In genomic region chr6:3031857-3032256, GRCh38 we compare ENCODE assay signal across 13 cellular contexts. TPM values are rescaled to one million over a fixed set of nuclear protein-coding genes. Genes with fewer than 3 reads are reported as not detected.
DNase-seq lines count a peak whose midpoint lies in the region; ATAC-seq and TF ChIP-seq lines count a peak whose summit lies in the region.
"Had no signal": no experiment of that assay in that cellular context is flagged by ENCODE, and none has a peak within 500 bp of the region (broad histone marks: within the 10 kb centered on the region; RNA-seq: fewer than 3 reads in every experiment).

No MANE protein-coding gene starts in this region.

- BruUV-seq in A673 (replicated peaks; lab: Mats Ljungman, UMichigan): no TSS peak

- POLR2A ChIA-PET in activated CD4-positive, alpha-beta T cell treated with anti-CD3 and anti-CD28 coated beads for 36 hours (lab: Charles Lee): no interaction called here
- POLR2A ChIA-PET in naive thymus-derived CD4-positive, alpha-beta T cell (lab: Charles Lee): interaction anchor here (0.7 to 2.0 kb wide), 4 partner anchors 14 to 31 kb away, joined by 3 to 12 read pairs (median 7); no protein-coding TSS in a partner anchor
- POLR2A ChIA-PET in A673 (lab: Charles Lee; ENCODE audit: low non-redundant PET): no interaction called here

- no peaks in the 10 kb centered on the region for H3K9me2 ChIP-seq in SU-DHL-6 (replicated peaks; ENCODE audit: insufficient read depth, low read length)

- H3K27ac ChIP-seq in KMS-11 (peak overlapping the region; percentile 70), SU-DHL-6 (ENCODE audit: low read depth, low read length) (peak overlapping the region; percentile 27), A673 (ENCODE audit: low read depth, low read length, poor library complexity, severe bottlenecking) (no peak overlapping the region)
- H3K27ac ChIP-seq in naive thymus-derived CD4-positive, alpha-beta T cell (ENCODE audit: low read depth, low read length): no peak overlapping the region
- no peak overlapping the region for H3K27ac ChIP-seq in effector memory CD4-positive, alpha-beta T cell (ENCODE audit: insufficient read depth, low read length, poor library complexity, severe bottlenecking)
- H3K27ac ChIP-seq: neutrophil, spleen had no signal

- H3K27me3 ChIP-seq in KMS-11 (ENCODE audit: insufficient read depth, low read depth) (no peaks in the 10 kb centered on the region), SU-DHL-6 (ENCODE audit: low read length) (no peaks in the 10 kb centered on the region), A673 (replicated peaks; ENCODE audit: insufficient read depth, low read depth, low read length, poor library complexity) (no peaks in the 10 kb centered on the region)
- H3K27me3 ChIP-seq in naive thymus-derived CD4-positive, alpha-beta T cell (ENCODE audit: control insufficient read depth in 2 of 2, insufficient read depth in 2 of 2, low read length in 2 of 2): no peaks in the 10 kb centered on the region
- no peaks in the 10 kb centered on the region for H3K27me3 ChIP-seq in effector memory CD4-positive, alpha-beta T cell (replicated peaks; ENCODE audit: control insufficient read depth, insufficient read depth, low read length, poor library complexity, severe bottlenecking)
- H3K27me3 ChIP-seq: neutrophil, spleen had no signal

- peak overlapping the region; percentile 49; the same call in 1 of the 2 replicates for H2AFZ ChIP-seq in KMS-11 (ENCODE audit: low read depth)
- no peak overlapping the region for H2AFZ ChIP-seq in SU-DHL-6 (ENCODE audit: low read depth, low read length, severe bottlenecking)

- peak; percentile 17; the same call in 1 of the 2 replicates for TF ChIP-seq CTCF in KMS-11 (conservative IDR thresholded peaks at IDR 0.05; ENCODE audit: low read depth, low read length)
- peak; percentile 94 for TF ChIP-seq CTCF in SU-DHL-6 (IDR thresholded peaks at IDR 0.05; ENCODE audit: insufficient read depth, low read length, poor library complexity, severe bottlenecking)
- TF ChIP-seq CTCF in A673 (conservative IDR thresholded peaks at IDR 0.05; ENCODE audit: low read depth, low read length): no peak

- no peaks in the 10 kb centered on the region for H3K36me3 Mint-ChIP-seq in activated CD4-positive, alpha-beta T cell treated with anti-CD3 and anti-CD28 coated beads for 36 hours (ENCODE audit: low read depth)
- H3K36me3 Mint-ChIP-seq in naive thymus-derived CD4-positive, alpha-beta T cell: peaks cover 0 to 5% (median 0%) of the 10 kb centered on the region in 5 donors
- H3K36me3 Mint-ChIP-seq: activated naive CD8-positive, alpha-beta T cell treated with anti-CD3 and anti-CD28 coated beads for 36 hours had no signal

- intact Hi-C loops in activated CD4-positive, alpha-beta T cell treated with anti-CD3 and anti-CD28 coated beads for 36 hours (cut with DNase I, micrococcal nuclease): no loop called here
- intact Hi-C loops in naive thymus-derived CD4-positive, alpha-beta T cell (cut with micrococcal nuclease): loop anchor here in 1 of 2 donors (1.0 kb wide), 2 partner anchors 21 to 37 kb away; no protein-coding TSS in a partner anchor
- intact Hi-C loops in A673 (cut with micrococcal nuclease; ENCODE audit: unreplicated experiment): no loop called here

- H3F3A ChIP-seq in SU-DHL-6 (ENCODE audit: insufficient read depth): peaks cover 15% of the 10 kb centered on the region

- H3K79me2 ChIP-seq in KMS-11 (ENCODE audit: insufficient read depth, low read depth) (no peaks in the 10 kb centered on the region), SU-DHL-6 (ENCODE audit: insufficient read depth, low read length) (no peaks in the 10 kb centered on the region)

- ATAC-seq in activated CD4-positive, alpha-beta T cell treated with anti-CD3 and anti-CD28 coated beads for 36 hours: peak; percentile 49
- ATAC-seq in naive thymus-derived CD4-positive, alpha-beta T cell: peak; percentile 61
- ATAC-seq in GM21723 (IDR thresholded peaks at IDR 0.05; ENCODE audit: unreplicated experiment): no peak

- H3K4me3 Mint-ChIP-seq in activated CD4-positive, alpha-beta T cell treated with anti-CD3 and anti-CD28 coated beads for 36 hours: no peak overlapping the region
- H3K4me3 Mint-ChIP-seq in naive thymus-derived CD4-positive, alpha-beta T cell: no peak overlapping the region
- H3K4me3 Mint-ChIP-seq: activated naive CD8-positive, alpha-beta T cell treated with anti-CD3 and anti-CD28 coated beads for 36 hours had no signal

- H3K27me3 Mint-ChIP-seq in activated CD4-positive, alpha-beta T cell treated with anti-CD3 and anti-CD28 coated beads for 36 hours: peaks cover 3% of the 10 kb centered on the region
- peaks cover 0 to 46% (median 0%) of the 10 kb centered on the region in 5 donors for H3K27me3 Mint-ChIP-seq in naive thymus-derived CD4-positive, alpha-beta T cell
- H3K27me3 Mint-ChIP-seq: activated naive CD8-positive, alpha-beta T cell treated with anti-CD3 and anti-CD28 coated beads for 36 hours had no signal

- no peak overlapping the region for H3K27ac Mint-ChIP-seq in activated CD4-positive, alpha-beta T cell treated with anti-CD3 and anti-CD28 coated beads for 36 hours
- no peak overlapping the region for H3K27ac Mint-ChIP-seq in naive thymus-derived CD4-positive, alpha-beta T cell
- H3K27ac Mint-ChIP-seq: activated naive CD8-positive, alpha-beta T cell treated with anti-CD3 and anti-CD28 coated beads for 36 hours had no signal

- peak overlapping the region; percentile 66 for H3K4me2 ChIP-seq in KMS-11
- H3K4me2 ChIP-seq in SU-DHL-6 (ENCODE audit: low read depth, low read length, poor library complexity, severe bottlenecking): peak overlapping the region; percentile 45

- H3K4me1 ChIP-seq in KMS-11 (ENCODE audit: low read depth, poor library complexity, severe bottlenecking) (peaks cover 63% of the 10 kb centered on the region), A673 (ENCODE audit: insufficient read depth, low read length, poor library complexity, severe bottlenecking) (peaks cover 4% of the 10 kb centered on the region)
- H3K4me1 ChIP-seq in naive thymus-derived CD4-positive, alpha-beta T cell (ENCODE audit: control insufficient read depth in 2 of 2, insufficient read depth in 2 of 2, low read length in 2 of 2): peaks cover 7% of the 10 kb centered on the region in 2 donors
- peaks cover 6% of the 10 kb centered on the region for H3K4me1 ChIP-seq in effector memory CD4-positive, alpha-beta T cell (ENCODE audit: control insufficient read depth, insufficient read depth, low read length, poor library complexity, severe bottlenecking)

- H3K9me3 ChIP-seq in SU-DHL-6 (ENCODE audit: insufficient read depth, low read length): no peaks in the 10 kb centered on the region
- H3K9me3 ChIP-seq in naive thymus-derived CD4-positive, alpha-beta T cell (ENCODE audit: control insufficient read depth in 2 of 3, low read length in 3 of 3): no peaks in the 10 kb centered on the region
- H3K9me3 ChIP-seq in A673 (ENCODE audit: low read depth, low read length, poor library complexity, severe bottlenecking): no peaks in the 10 kb centered on the region
- H3K9me3 ChIP-seq in effector memory CD4-positive, alpha-beta T cell (ENCODE audit: control insufficient read depth, low read length): no peaks in the 10 kb centered on the region
- H3K9me3 ChIP-seq: neutrophil, spleen had no signal

- CTCF ChIA-PET in activated CD4-positive, alpha-beta T cell treated with anti-CD3 and anti-CD28 coated beads for 36 hours (lab: Charles Lee): interaction anchor here (0.6 to 1.2 kb wide), 4 partner anchors 11 to 307 kb away, joined by 3 to 5 read pairs (median 4); no protein-coding TSS in a partner anchor
- CTCF ChIA-PET in naive thymus-derived CD4-positive, alpha-beta T cell (lab: Charles Lee): no interaction called here
- CTCF ChIA-PET in A673 (lab: Charles Lee): no interaction called here

- H3K4me3 ChIP-seq in KMS-11 (IDR thresholded peaks at IDR 0.05; ENCODE audit: insufficient read depth, low read depth, low read length): no peak overlapping the region
- no peak overlapping the region for H3K4me3 ChIP-seq in SU-DHL-6 (ENCODE audit: insufficient read depth, low read length, poor library complexity, severe bottlenecking)
- no peak overlapping the region for H3K4me3 ChIP-seq in naive thymus-derived CD4-positive, alpha-beta T cell (ENCODE audit: low read length)
- H3K4me3 ChIP-seq in A673 (ENCODE audit: low read depth, low read length, poor library complexity, severe bottlenecking): no peak overlapping the region
- H3K4me3 ChIP-seq in effector memory CD4-positive, alpha-beta T cell (ENCODE audit: insufficient read depth, low read depth, low read length, poor library complexity, severe bottlenecking): no peak overlapping the region
- H3K4me3 ChIP-seq: spleen had no signal

- peaks cover 24% of the 10 kb centered on the region for H3K4me1 Mint-ChIP-seq in activated CD4-positive, alpha-beta T cell treated with anti-CD3 and anti-CD28 coated beads for 36 hours
- H3K4me1 Mint-ChIP-seq in naive thymus-derived CD4-positive, alpha-beta T cell: peaks cover 5 to 27% (median 16%) of the 10 kb centered on the region in 7 donors

- peak; percentile 51 for DNase-seq in activated CD4-positive, alpha-beta T cell treated with anti-CD3 and anti-CD28 coated beads for 36 hours
- no peak for DNase-seq in activated CD4-positive, alpha-beta T cell treated with anti-CD3 and anti-CD28 coated beads for 48 hours
- peak in 4 of 9 donors; percentile 18 to 43 (median 36) for DNase-seq in naive thymus-derived CD4-positive, alpha-beta T cell
- DNase-seq in A673 (ENCODE audit: low spot score): no peak
- no peak for DNase-seq in effector memory CD4-positive, alpha-beta T cell
- DNase-seq: activated naive CD8-positive, alpha-beta T cell treated with anti-CD3 and anti-CD28 coated beads for 36 hours; dermis blood vessel endothelial cell; NCI-H226; spleen had no signal

- peak overlapping the region; percentile 28; the same call in 1 of the 2 replicates for H3K9ac ChIP-seq in KMS-11
- peak overlapping the region; percentile 7; the same call in 1 of the 2 replicates for H3K9ac ChIP-seq in SU-DHL-6 (ENCODE audit: low read length)

- H3K36me3 ChIP-seq in KMS-11 (ENCODE audit: insufficient read depth): no peaks in the 10 kb centered on the region
- no peaks in the 10 kb centered on the region for H3K36me3 ChIP-seq in SU-DHL-6 (ENCODE audit: low read length)
- H3K36me3 ChIP-seq in naive thymus-derived CD4-positive, alpha-beta T cell (ENCODE audit: control insufficient read depth in 2 of 3, insufficient read depth in 3 of 3, low read length in 3 of 3): no peaks in the 10 kb centered on the region
- no peaks in the 10 kb centered on the region for H3K36me3 ChIP-seq in A673 (ENCODE audit: insufficient read depth, low read length, poor library complexity, severe bottlenecking)
- H3K36me3 ChIP-seq in effector memory CD4-positive, alpha-beta T cell (ENCODE audit: control insufficient read depth, insufficient read depth, low read length): no peaks in the 10 kb centered on the region
- H3K36me3 ChIP-seq: neutrophil, spleen had no signal

- H4K20me1 ChIP-seq in KMS-11 (ENCODE audit: insufficient read depth): no peaks in the 10 kb centered on the region
- no peaks in the 10 kb centered on the region for H4K20me1 ChIP-seq in SU-DHL-6 (ENCODE audit: low read depth, low read length)

- H3K9me3 Mint-ChIP-seq in activated CD4-positive, alpha-beta T cell treated with anti-CD3 and anti-CD28 coated beads for 36 hours (ENCODE audit: low read depth): peaks cover 1% of the 10 kb centered on the region
- H3K9me3 Mint-ChIP-seq in naive thymus-derived CD4-positive, alpha-beta T cell: peaks cover 0 to 13% (median 0%) of the 10 kb centered on the region in 11 donors
- H3K9me3 Mint-ChIP-seq: activated naive CD8-positive, alpha-beta T cell treated with anti-CD3 and anti-CD28 coated beads for 36 hours had no signal

RNA-seq across cellular contexts. Expression of gene NQO2, which starts 32.2 kb away (rescaled TPM):
- 10 to 100 TPM; 40.7 to 44.2 TPM for total RNA-seq in activated CD4-positive, alpha-beta T cell treated with anti-CD3 and anti-CD28 coated beads for 36 hours
- 10 to 100 TPM in 4 of 5 experiments, 1 to 10 TPM in 1; 8.1 to 34.6 (median 22.6) TPM for total RNA-seq in naive thymus-derived CD4-positive, alpha-beta T cell
- polyA plus RNA-seq in naive thymus-derived CD4-positive, alpha-beta T cell: 10 to 100 TPM; 44.4 to 52.0 TPM
- total RNA-seq in A673 (2021): 92.7 and 97.3 TPM in 2 replicates

RNA-seq across cellular contexts. Expression of gene RIPK1, which starts 36.4 kb away (rescaled TPM):
- 10 to 100 TPM; 17.4 to 19.3 TPM for total RNA-seq in activated CD4-positive, alpha-beta T cell treated with anti-CD3 and anti-CD28 coated beads for 36 hours
- 10 to 100 TPM; 20.3 to 34.8 (median 32.4) TPM for total RNA-seq in naive thymus-derived CD4-positive, alpha-beta T cell
- 10 to 100 TPM; 17.1 to 25.4 TPM for polyA plus RNA-seq in naive thymus-derived CD4-positive, alpha-beta T cell
- total RNA-seq in A673 (2021): 11.4 and 15.0 TPM in 2 replicates

Comparison
In these comparisons a context has a peak if more than half of its experiments do, and no peak if none do; other contexts are left out.
1. H3K27ac ChIP-seq: peak in KMS-11 (single experiment) and SU-DHL-6 (single experiment); none in naive thymus-derived CD4-positive, alpha-beta T cell (single experiment), A673 (single experiment) and effector memory CD4-positive, alpha-beta T cell (single experiment).